8 cellular contexts compared by ENCODE assay signal in genomic region chr13:19960673-19961015, GRCh38. TPM values are rescaled to one million over a fixed set of nuclear protein-coding genes. Genes with fewer than 3 reads are reported as not detected.
DNase-seq lines count a peak whose midpoint lies in the region; ATAC-seq, FAIRE-seq and TF ChIP-seq lines count a peak whose summit lies in the region.

No MANE protein-coding gene starts in this region.

- peak overlapping the region; percentile 93 for H3K4me3 Mint-ChIP-seq in activated naive CD8-positive, alpha-beta T cell treated with anti-CD3 and anti-CD28 coated beads, Interleukin-2, amount 50 U/mL, for 24 hours

- no peaks in the 10 kb centered on the region for H3K27me3 ChIP-seq in A673 (replicated peaks; ENCODE audit: insufficient read depth, low read depth, low read length, poor library complexity)
- H3K27me3 ChIP-seq in kidney epithelial cell (ENCODE audit: control insufficient read depth, insufficient read depth, low read length), result no peaks in the 10 kb centered on the region

- H3K36me3 Mint-ChIP-seq in activated naive CD8-positive, alpha-beta T cell treated with anti-CD3 and anti-CD28 coated beads, Interleukin-2, amount 50 U/mL, for 24 hours (ENCODE audit: low read depth), result peaks cover 17% of the 10 kb centered on the region

- H3K4me1 Mint-ChIP-seq in activated naive CD8-positive, alpha-beta T cell treated with anti-CD3 and anti-CD28 coated beads, Interleukin-2, amount 50 U/mL, for 24 hours, result peaks cover 54% of the 10 kb centered on the region

- peak overlapping the region; percentile 77 for H3K4me3 ChIP-seq in A673 (ENCODE audit: low read depth, low read length, poor library complexity, severe bottlenecking)
- H3K4me3 ChIP-seq in HFF-Myc (replicated peaks; ENCODE audit: low read depth, low read length), result peak overlapping the region; percentile 57
- H3K4me3 ChIP-seq in kidney epithelial cell (ENCODE audit: low read depth, low read length), result peak overlapping the region; percentile 33

- intact Hi-C loops in A673 (cut with micrococcal nuclease; ENCODE audit: unreplicated experiment), result no loop called here

- H3K27me3 Mint-ChIP-seq in activated naive CD8-positive, alpha-beta T cell treated with anti-CD3 and anti-CD28 coated beads, Interleukin-2, amount 50 U/mL, for 24 hours, result no peaks in the 10 kb centered on the region

- POLR2A ChIA-PET in A673 (lab: Charles Lee; ENCODE audit: low non-redundant PET), result no interaction called here

- H3K9me3 ChIP-seq in A673 (ENCODE audit: low read depth, low read length, poor library complexity, severe bottlenecking), result no peaks in the 10 kb centered on the region

- DNase-seq in A673 (ENCODE audit: low spot score) (no peak), HFF-Myc (ENCODE audit: extremely low read depth, low read depth) (no peak), kidney epithelial cell (ENCODE audit: low read depth) (no peak), ureter (ENCODE audit: low spot score) (no peak), NCI-H2081 (lab: John Stamatoyannopoulos, UW) (no peak), urothelium cell line (ENCODE audit: low spot score) (no peak), DMS79 (lab: John Stamatoyannopoulos, UW) (no peak)
- DNase-seq in activated naive CD8-positive, alpha-beta T cell treated with anti-CD3 and anti-CD28 coated beads, Interleukin-2, amount 50 U/mL, for 24 hours, result no peak

- no peak overlapping the region for H3K27ac ChIP-seq in A673 (ENCODE audit: low read depth, low read length, poor library complexity, severe bottlenecking)

- CTCF ChIA-PET in A673 (lab: Charles Lee), result interaction anchor here (1.0 kb wide), 1 partner anchor 24 kb away, joined by 6 read pairs; no protein-coding TSS in a partner anchor

- peaks cover 23% of the 10 kb centered on the region for H3K4me1 ChIP-seq in A673 (ENCODE audit: insufficient read depth, low read length, poor library complexity, severe bottlenecking)

- FAIRE-seq in urothelium cell line (lab: Jason Lieb, UNC), result no peak

- TSS peak; percentile 30 for BruUV-seq in A673 (replicated peaks; lab: Mats Ljungman, UMichigan)

- H3K27ac Mint-ChIP-seq in activated naive CD8-positive, alpha-beta T cell treated with anti-CD3 and anti-CD28 coated beads, Interleukin-2, amount 50 U/mL, for 24 hours, result peak overlapping the region; percentile 97

- TF ChIP-seq CTCF in A673 (conservative IDR thresholded peaks at IDR 0.05; ENCODE audit: low read depth, low read length) (no peak), HFF-Myc (IDR thresholded peaks at IDR 0.05; ENCODE audit: low read depth, low read length, missing control alignments) (no peak), kidney epithelial cell (IDR thresholded peaks at IDR 0.05; ENCODE audit: insufficient read depth, low read length, poor library complexity, severe bottlenecking) (no peak)

- ATAC-seq in activated naive CD8-positive, alpha-beta T cell treated with anti-CD3 and anti-CD28 coated beads, Interleukin-2, amount 50 U/mL, for 24 hours, result peak; percentile 4

- H3K36me3 ChIP-seq in A673 (ENCODE audit: insufficient read depth, low read length, poor library complexity, severe bottlenecking) (peaks cover 42% of the 10 kb centered on the region), kidney epithelial cell (ENCODE audit: control insufficient read depth, insufficient read depth, low read length) (no peaks in the 10 kb centered on the region)

- H3K9me3 Mint-ChIP-seq in activated naive CD8-positive, alpha-beta T cell treated with anti-CD3 and anti-CD28 coated beads, Interleukin-2, amount 50 U/mL, for 24 hours, result no peaks in the 10 kb centered on the region

RNA-seq across cellular contexts. Expression of gene ZMYM2, which starts 2.1 kb away (rescaled TPM):
- 87.1 and 104 TPM in 2 replicates for total RNA-seq in A673 (2021)
- 51.7 and 52.1 TPM in 2 replicates for total RNA-seq in kidney epithelial cell
- total RNA-seq in ureter, result 158 TPM
